ENCODE assay signal across 30 cellular contexts in the genomic region with DNA sequence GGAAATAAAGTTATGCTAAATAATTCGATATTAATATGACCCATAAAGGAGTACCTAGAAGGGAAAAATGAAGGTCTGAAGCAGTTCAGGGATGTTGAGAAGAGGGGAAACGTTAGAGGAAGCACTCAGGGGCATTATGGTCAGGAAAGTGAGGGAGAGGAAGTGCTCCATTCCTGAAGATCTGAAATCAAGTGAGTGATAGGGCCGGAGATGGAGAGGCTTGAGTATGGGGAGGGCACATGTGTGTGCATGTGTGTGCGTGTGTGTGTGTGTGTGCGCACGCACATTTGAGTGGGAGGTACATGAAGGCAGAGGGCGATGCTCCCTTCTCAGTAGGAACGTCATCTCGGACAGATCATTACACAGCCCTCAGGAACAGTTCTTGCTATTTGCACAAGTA. TPM values are rescaled to one million over a fixed set of nuclear protein-coding genes. Genes with fewer than 3 reads are reported as not detected.
"Had no signal": no experiment of that assay in that cellular context is flagged by ENCODE, and none has a peak within 500 bp of the region (broad histone marks: within the 10 kb centered on the region; RNA-seq: fewer than 3 reads in every experiment).

No MANE protein-coding gene starts in this region.

- H3K36me3 ChIP-seq: brain microvascular endothelial cell, esophagus squamous epithelium, gastroesophageal sphincter, heart right ventricle had no signal

- H3K9me3 ChIP-seq: esophagus squamous epithelium, gastroesophageal sphincter, heart right ventricle had no signal

- ATAC-seq: activated CD8-positive, alpha-beta T cell treated with anti-CD3 and anti-CD28 coated beads for 36 hours; activated T-cell treated with anti-CD3 and anti-CD28 coated beads, Interleukin-2, amount 50 U/mL, for 4 hours; activated T-helper 17 cell treated with anti-CD3 and anti-CD28 coated beads, Interleukin-2, amount 50 U/mL, for 72 hours; gastroesophageal sphincter; heart right ventricle; T-cell; T-helper 17 cell; WTC11 had no signal

- H3K27me3 ChIP-seq: brain microvascular endothelial cell had no signal

- DNase-seq: activated CD4-positive, alpha-beta T cell treated with anti-CD3 and anti-CD28 coated beads for 1 hour; activated CD4-positive, alpha-beta T cell treated with anti-CD3 and anti-CD28 coated beads for 4 hours; activated CD4-positive, alpha-beta T cell treated with anti-CD3 and anti-CD28 coated beads, Interleukin-2, amount 10 ng/mL, durations not matched to agents 7 days and 5 days; activated CD4-positive, alpha-beta T cell treated with anti-CD3 and anti-CD28 coated beads, Interleukin-2, amount 50 U/mL, for 48 hours; activated CD8-positive, alpha-beta memory T cell treated with anti-CD3 and anti-CD28 coated beads for 24 hours; activated CD8-positive, alpha-beta T cell treated with anti-CD3 and anti-CD28 coated beads for 36 hours; activated effector memory CD4-positive, alpha-beta T cell treated with Interleukin-2 at 50 U/mL for 16 hours; activated gamma-delta T cell treated with Interleukin-2 at 50 U/mL for 16 hours; activated naive CD4-positive, alpha-beta T cell treated with anti-CD3 and anti-CD28 coated beads, Interleukin-2, amount 50 U/mL, for 16 hours; activated naive CD4-positive, alpha-beta T cell treated with Interleukin-2 at 50 U/mL for 16 hours; activated T-cell treated with anti-CD3 and anti-CD28 coated beads, Interleukin-2, amount 50 U/mL, for 4 hours; amniotic stem cell; anterior cingulate cortex; brain microvascular endothelial cell; dorsolateral prefrontal cortex; effector memory CD4-positive, alpha-beta T cell; endodermal cell; esophagus squamous epithelium; foreskin melanocyte; heart right ventricle; T-cell; T-helper 17 cell; T1000 had no signal

- H3K4me3 ChIP-seq: coronary artery, dorsolateral prefrontal cortex, esophagus squamous epithelium, gastroesophageal sphincter, heart right ventricle had no signal

- H3K27ac ChIP-seq: brain microvascular endothelial cell, coronary artery, dorsolateral prefrontal cortex, esophagus squamous epithelium, gastroesophageal sphincter, heart right ventricle, VCaP had no signal

- H3K4me1 ChIP-seq: esophagus squamous epithelium, gastroesophageal sphincter, heart right ventricle had no signal

RNA-seq across cellular contexts. Expression of gene DCD, which starts 4.9 kb away (rescaled TPM):
- polyA plus RNA-seq: adipose tissue, fibroblast of lung, heart right ventricle had no signal

RNA-seq across cellular contexts. Expression of gene LACRT, which starts 18.3 kb away (rescaled TPM):
- polyA plus RNA-seq: adipose tissue, fibroblast of lung, heart right ventricle had no signal
